16 cellular contexts compared by ENCODE assay signal in genomic region chr16:1341495-1342388, GRCh38. TPM values are rescaled to one million over a fixed set of nuclear protein-coding genes. Genes with fewer than 3 reads are reported as not detected.
A peak's percentile ranks its signal among the peaks of the same experiment; 100 is the strongest.
DNase-seq lines count a peak whose midpoint lies in the region; ATAC-seq and TF ChIP-seq lines count a peak whose summit lies in the region.
"Had no signal": no experiment of that assay in that cellular context is flagged by ENCODE, and none has a peak within 500 bp of the region (broad histone marks: within the 10 kb centered on the region; RNA-seq: fewer than 3 reads in every experiment).

No MANE protein-coding gene starts in this region.

- no peak overlapping the region for H3K9ac ChIP-seq in PC-3 (ENCODE audit: low read length)

- H3K4me1 ChIP-seq in Caco-2 = 0 out of 2 replicates have a peak, but pooled peaks cover 3% of the 10 kb centered on the region
- no peaks in the 10 kb centered on the region; the same call in 1 of the 2 replicates for H3K4me1 ChIP-seq in PC-3 (ENCODE audit: insufficient read depth, low read length)

- peaks cover under 1% of the 10 kb centered on the region for H3K27me3 Mint-ChIP-seq in T-helper 2 cell treated with Interferon-gamma antibody and Interleukin-4, amounts not matched to agents 5 μg/mL and 100 μg/mL, for 36 hours (ENCODE audit: low read depth)
- peaks cover 3% of the 10 kb centered on the region for H3K27me3 Mint-ChIP-seq in Caco-2 (ENCODE audit: insufficient read depth, unreplicated experiment)
- H3K27me3 Mint-ChIP-seq in memory B cell = no peaks in the 10 kb centered on the region

- no peak for DNase-seq in T-helper 2 cell treated with Interferon-gamma antibody and Interleukin-4, amounts not matched to agents 5 μg/mL and 100 μg/mL, for 36 hours (ENCODE audit: low spot score)
- DNase-seq in T-helper 2 cell (no peak), Caco-2 (no peak), PC-3 (no peak), memory B cell (ENCODE audit: low spot score in 2 of 2) (no peak), SW 1271 (lab: John Stamatoyannopoulos, UW) (no peak), iPS-NIHi11 (ENCODE audit: low spot score) (no peak), erythroblast (lab: John Stamatoyannopoulos, UW) (no peak)
- DNase-seq: activated naive CD4-positive, alpha-beta T cell treated with anti-CD3 and anti-CD28 coated beads, Interleukin-2, amount 50 U/mL, for 16 hours; effector CD4-positive, alpha-beta T cell; GF-D8; NCI-H1105; NCI-H226; stimulated activated naive CD4-positive, alpha-beta T cell treated with Interleukin-2 at 50 U/mL for 16 hours; upper lobe of right lung had no signal

- CTCF ChIA-PET in Caco-2 (lab: Charles Lee) (interaction anchor here (0.6 to 1.7 kb wide), 3 partner anchors 10 to 89 kb away, joined by 3 to 5 read pairs (median 5); partner anchors contain the start of gene PERCC1), PC-3 (lab: Charles Lee) (interaction anchor here (0.7 kb wide), 1 partner anchor 1678 kb away, joined by 4 read pairs; the partner anchor contains the start of gene TNFRSF12A)

- H3K9me3 ChIP-seq in Caco-2 (no peaks in the 10 kb centered on the region), PC-3 (ENCODE audit: low read length) (no peaks in the 10 kb centered on the region)
- H3K9me3 ChIP-seq: SJSA1, upper lobe of right lung had no signal

- intact Hi-C loops in Caco-2 (cut with micrococcal nuclease; ENCODE audit: unreplicated experiment) = no loop called here
- intact Hi-C loops in PC-3 (cut with micrococcal nuclease) = no loop called here

- H3K27me3 ChIP-seq in Caco-2 (replicated peaks; ENCODE audit: control insufficient read depth, insufficient read depth, low read length) = peaks cover 1% of the 10 kb centered on the region; the same call in 1 of the 2 replicates
- H3K27me3 ChIP-seq in PC-3 (ENCODE audit: low read length) = no peaks in the 10 kb centered on the region

- peaks cover 9% of the 10 kb centered on the region for H3K4me1 Mint-ChIP-seq in T-helper 2 cell treated with Interferon-gamma antibody and Interleukin-4, amounts not matched to agents 5 μg/mL and 100 μg/mL, for 36 hours (ENCODE audit: low read depth)
- H3K4me1 Mint-ChIP-seq in Caco-2 (ENCODE audit: low read depth, unreplicated experiment) (peaks cover 8% of the 10 kb centered on the region), memory B cell (peaks cover 17% of the 10 kb centered on the region)

- no peaks in the 10 kb centered on the region for H3K79me2 ChIP-seq in PC-3 (ENCODE audit: low read length)

- no peaks in the 10 kb centered on the region for H3F3A ChIP-seq in PC-3 (ENCODE audit: low read length, unreplicated experiment)

- no peaks in the 10 kb centered on the region for H4K20me1 ChIP-seq in PC-3 (ENCODE audit: low read length)

- POLR2A ChIA-PET in Caco-2 (lab: Charles Lee) = no interaction called here
- POLR2A ChIA-PET in PC-3 (lab: Charles Lee; ENCODE audit: unreplicated experiment) = no interaction called here

- H3K4me3 ChIP-seq in Caco-2 (ENCODE audit: low read depth, low read length) = no peak overlapping the region
- H3K4me3 ChIP-seq in PC-3 (ENCODE audit: low read length) = no peak overlapping the region
- H3K4me3 ChIP-seq: SJSA1 had no signal

- ATAC-seq in PC-3 = no peak
- ATAC-seq in memory B cell (ENCODE audit: low read depth) = no peak

- TF ChIP-seq CTCF in Caco-2 (IDR thresholded peaks at IDR 0.05; ENCODE audit: insufficient read depth in 1 of 2, low read depth in 1 of 2, low read length in 1 of 2, severe bottlenecking in 1 of 2, unreplicated experiment in 1 of 2) (no peak), PC-3 (conservative IDR thresholded peaks at IDR 0.05; ENCODE audit: low read depth, low read length) (no peak)

- H3K4me3 Mint-ChIP-seq in T-helper 2 cell treated with Interferon-gamma antibody and Interleukin-4, amounts not matched to agents 5 μg/mL and 100 μg/mL, for 36 hours = peak overlapping the region; percentile 76
- H3K4me3 Mint-ChIP-seq in Caco-2 (ENCODE audit: unreplicated experiment) (peak overlapping the region; percentile 83), memory B cell (peak overlapping the region; percentile 49)

- H3K4me2 ChIP-seq in PC-3 (ENCODE audit: low read length) = peak overlapping the region; percentile 77; the same call in 1 of the 2 replicates

- H3K36me3 Mint-ChIP-seq in T-helper 2 cell treated with Interferon-gamma antibody and Interleukin-4, amounts not matched to agents 5 μg/mL and 100 μg/mL, for 36 hours (ENCODE audit: low read depth) = no peaks in the 10 kb centered on the region
- H3K36me3 Mint-ChIP-seq in Caco-2 (ENCODE audit: insufficient read depth, unreplicated experiment) (peaks cover 8% of the 10 kb centered on the region), memory B cell (peaks cover 3% of the 10 kb centered on the region)

- H2AFZ ChIP-seq in PC-3 (ENCODE audit: low read length) = no peak overlapping the region

- H3K9me2 ChIP-seq in PC-3 (replicated peaks; ENCODE audit: low read length) = no peaks in the 10 kb centered on the region

- no peaks in the 10 kb centered on the region for H3K9me3 Mint-ChIP-seq in T-helper 2 cell treated with Interferon-gamma antibody and Interleukin-4, amounts not matched to agents 5 μg/mL and 100 μg/mL, for 36 hours
- H3K9me3 Mint-ChIP-seq in Caco-2 (ENCODE audit: unreplicated experiment) (no peaks in the 10 kb centered on the region), memory B cell (no peaks in the 10 kb centered on the region)

- BruUV-seq in Caco-2 (replicated peaks; lab: Mats Ljungman, UMichigan) (no TSS peak), PC-3 (replicated peaks; lab: Mats Ljungman, UMichigan) (no TSS peak)

- H3K36me3 ChIP-seq in Caco-2 (ENCODE audit: control insufficient read depth, insufficient read depth, low read length) = no peaks in the 10 kb centered on the region; the same call in 1 of the 2 replicates
- no peaks in the 10 kb centered on the region for H3K36me3 ChIP-seq in PC-3 (ENCODE audit: low read depth, low read length)
- H3K36me3 ChIP-seq: SJSA1, upper lobe of right lung had no signal

- H3K27ac Mint-ChIP-seq in T-helper 2 cell treated with Interferon-gamma antibody and Interleukin-4, amounts not matched to agents 5 μg/mL and 100 μg/mL, for 36 hours = no peak overlapping the region
- H3K27ac Mint-ChIP-seq in Caco-2 (ENCODE audit: unreplicated experiment) = no peak overlapping the region
- H3K27ac Mint-ChIP-seq in memory B cell = peak overlapping the region; percentile 73

- no peak overlapping the region for H3K27ac ChIP-seq in PC-3 (ENCODE audit: low read length)
- H3K27ac ChIP-seq: SJSA1, upper lobe of right lung had no signal

- TF ChIP-seq POLR2A in erythroblast (IDR thresholded peaks at IDR 0.05; ENCODE audit: low read length) = no peak

RNA-seq across cellular contexts. Expression of gene BAIAP3, which starts 8.3 kb away (rescaled TPM):
- total RNA-seq in Caco-2 (2022) (4.2 and 5.0 TPM in 2 replicates), PC-3 (2014; rRNA removed) (13.1 and 18.2 TPM in 2 replicates)

RNA-seq across cellular contexts. Expression of gene TSR3, which starts 9.9 kb away (rescaled TPM):
- 48.3 and 48.6 TPM in 2 replicates for total RNA-seq in Caco-2 (2022)
- 117 and 142 TPM in 2 replicates for total RNA-seq in PC-3 (2014; rRNA removed)

RNA-seq across cellular contexts. Expression of gene GNPTG, which starts 10.0 kb away (rescaled TPM):
- total RNA-seq in Caco-2 (2022) (37.3 and 37.6 TPM in 2 replicates), PC-3 (2014; rRNA removed) (36.0 and 36.3 TPM in 2 replicates)

RNA-seq across cellular contexts. Expression of gene UBE2I, which starts 32.3 kb away (rescaled TPM):
- total RNA-seq in Caco-2 (2022) (178 and 199 TPM in 2 replicates), PC-3 (2014; rRNA removed) (71.3 and 116 TPM in 2 replicates)
